In the genomic region with DNA sequence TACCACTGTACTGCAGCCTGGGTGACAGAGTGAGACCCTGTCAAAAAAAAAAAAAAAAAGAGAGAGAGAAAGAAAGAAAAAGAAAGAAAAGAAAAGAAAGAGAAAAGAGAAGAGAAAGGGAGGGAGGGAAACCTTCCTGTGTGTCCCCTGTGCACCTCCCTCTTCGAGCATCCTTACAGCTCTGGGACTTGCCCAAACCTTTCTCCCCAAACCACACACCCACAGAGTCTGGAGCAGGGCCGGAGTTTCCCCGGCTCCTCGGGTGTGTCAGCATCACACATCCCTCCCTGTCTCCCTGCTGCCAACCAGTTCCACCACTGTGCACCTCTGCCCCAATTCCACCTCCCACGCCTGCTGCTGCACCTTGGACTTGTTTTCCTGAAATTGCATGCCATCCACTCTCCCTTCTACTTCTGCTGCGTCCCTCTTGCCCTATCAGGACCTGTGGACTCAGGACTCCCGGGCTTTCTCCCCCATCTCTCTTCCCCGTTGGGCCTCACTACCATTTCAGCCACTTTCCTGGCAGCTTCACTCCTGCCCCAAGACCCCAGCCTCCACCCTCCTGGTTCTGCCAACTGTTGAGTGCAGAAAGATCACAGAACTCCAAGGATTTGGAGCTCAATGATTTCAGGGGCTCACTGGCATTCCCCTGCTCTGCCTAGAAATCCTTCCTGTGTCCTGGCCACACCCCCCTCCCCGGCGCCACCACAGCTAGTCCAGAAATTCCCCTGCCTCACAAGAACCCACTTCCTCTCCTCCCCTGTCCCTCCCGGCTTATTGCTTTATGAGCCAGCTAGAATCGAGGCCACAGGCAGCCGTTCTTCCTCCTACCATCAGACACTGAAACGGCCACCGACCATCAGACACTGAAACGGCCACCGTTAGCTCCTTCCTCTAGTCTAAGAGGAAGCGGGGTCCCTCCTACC, we compare ENCODE assay signal across 8 cellular contexts. TPM values are rescaled to one million over a fixed set of nuclear protein-coding genes. Genes with fewer than 3 reads are reported as not detected.
A peak's percentile ranks its signal among the peaks of the same experiment; 100 is the strongest.
DNase-seq lines count a peak whose midpoint lies in the region; ATAC-seq and TF ChIP-seq lines count a peak whose summit lies in the region.

No MANE protein-coding gene starts in this region.

- in situ Hi-C loops in GM18951 (cut with MboI; ENCODE audit: low sequenced_read_pairs, unreplicated experiment): no loop called here

- TF ChIP-seq CTCF in brain (conservative IDR thresholded peaks at IDR 0.05): no peak

- peaks cover 11% of the 10 kb centered on the region for H3K4me1 Mint-ChIP-seq in brain
- H3K4me1 Mint-ChIP-seq in memory B cell: peaks cover 13% of the 10 kb centered on the region

- DNase-seq in OCI-M1 (lab: John Stamatoyannopoulos, UW) (peak; percentile 83), memory B cell (ENCODE audit: low spot score in 2 of 2) (no peak), dedifferentiated amniotic fluid mesenchymal stem cell (ENCODE audit: extremely low spot score) (no peak), MG63 (no peak), superior temporal gyrus (ENCODE audit: extremely low spot score) (no peak)

- ATAC-seq in memory B cell (ENCODE audit: low read depth) (peak; percentile 70), GM18909 (IDR thresholded peaks at IDR 0.05; ENCODE audit: poor library complexity, unreplicated experiment) (no peak)

- no peaks in the 10 kb centered on the region for H3K27me3 ChIP-seq in MG63

- TF ChIP-seq POLR2A in GM18951 (IDR thresholded peaks at IDR 0.05; ENCODE audit: extremely low read depth, insufficient read depth, insufficient read length): peak; percentile 18

- H3K27me3 Mint-ChIP-seq in brain (no peaks in the 10 kb centered on the region), memory B cell (no peaks in the 10 kb centered on the region)

- H3K9me3 Mint-ChIP-seq in brain (no peaks in the 10 kb centered on the region), memory B cell (no peaks in the 10 kb centered on the region)

- no peak overlapping the region for H3K4me3 ChIP-seq in MG63

- peaks cover 11% of the 10 kb centered on the region for H3K36me3 ChIP-seq in MG63

- no peaks in the 10 kb centered on the region for H3K9me3 ChIP-seq in MG63

- H3K4me3 Mint-ChIP-seq in brain (no peak overlapping the region), memory B cell (peak overlapping the region; percentile 39)

- H3K36me3 Mint-ChIP-seq in brain (peaks cover 15% of the 10 kb centered on the region), memory B cell (peaks cover 2% of the 10 kb centered on the region)

- H3K27ac Mint-ChIP-seq in brain (peak overlapping the region; percentile 46 to 72 (median 69)), memory B cell (peak overlapping the region; percentile 61)

RNA-seq across cellular contexts. Expression of a gene that starts 3.7 kb away (rescaled TPM):
- polyA plus RNA-seq in brain (ENCODE audit: insufficient read depth, low read depth, low replicate concordance): 3.3 TPM
- 1.3 and 6.4 TPM in 2 replicates for total RNA-seq in MG63 (2014; rRNA removed; shearing (Covaris generic); ENCODE audit: low replicate concordance)

RNA-seq across cellular contexts. Expression of a gene that starts 17.9 kb away (rescaled TPM):
- 12.9 TPM for polyA plus RNA-seq in brain (ENCODE audit: insufficient read depth, low read depth, low replicate concordance)
- 23.2 and 23.9 TPM in 2 replicates for total RNA-seq in MG63 (2014; rRNA removed; shearing (Covaris generic); ENCODE audit: low replicate concordance)

RNA-seq across cellular contexts. Expression of a gene that starts 18.0 kb away (rescaled TPM):
- polyA plus RNA-seq in brain (ENCODE audit: insufficient read depth, low read depth, low replicate concordance): 27.6 TPM
- 24.5 and 26.9 TPM in 2 replicates for total RNA-seq in MG63 (2014; rRNA removed; shearing (Covaris generic); ENCODE audit: low replicate concordance)

RNA-seq across cellular contexts. Expression of a gene that starts 30.2 kb away (rescaled TPM):
- polyA plus RNA-seq in brain (ENCODE audit: insufficient read depth, low read depth, low replicate concordance): 0.92 TPM
- total RNA-seq in MG63 (2014; rRNA removed; shearing (Covaris generic); ENCODE audit: low replicate concordance): not detected in 2 replicates

RNA-seq across cellular contexts. Expression of a gene that starts 56.1 kb away (rescaled TPM):
- 10.6 TPM for polyA plus RNA-seq in brain (ENCODE audit: insufficient read depth, low read depth, low replicate concordance)
- 13.4 and 15.2 TPM in 2 replicates for total RNA-seq in MG63 (2014; rRNA removed; shearing (Covaris generic); ENCODE audit: low replicate concordance)
